Comparison of ENCODE assay signal across 1 cellular context in the genomic region with DNA sequence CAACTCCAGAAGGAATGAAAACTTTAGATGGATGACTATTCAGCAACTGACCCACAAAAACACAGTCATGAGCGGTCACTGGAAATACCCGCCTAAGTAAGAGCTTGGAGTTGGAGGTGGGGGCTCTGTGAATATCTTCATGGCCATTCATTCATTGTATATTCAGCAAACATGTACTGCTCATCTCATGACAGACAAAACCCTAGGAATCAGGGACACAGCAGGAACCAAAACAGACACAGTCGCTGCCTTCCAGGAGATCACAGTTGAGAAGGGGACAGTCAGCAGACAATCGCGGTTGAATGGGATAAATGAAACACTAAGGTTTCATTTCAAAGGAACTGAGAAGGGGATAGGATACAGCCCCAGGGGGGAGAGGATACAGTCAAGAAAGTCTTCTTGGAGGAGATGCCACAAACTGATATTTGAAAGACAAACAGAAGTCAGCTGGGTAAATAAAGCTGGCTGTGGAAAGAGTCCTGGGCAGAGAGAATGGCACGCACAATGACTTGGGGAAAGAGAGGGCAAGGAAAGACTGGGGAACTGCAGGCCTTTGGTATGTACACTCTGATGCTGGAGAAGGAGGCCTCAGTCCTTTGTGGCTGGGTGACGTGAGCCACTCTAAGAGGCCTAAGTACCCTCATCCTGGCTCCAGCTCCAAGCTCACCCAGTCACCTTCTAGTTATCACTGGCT.
TF ChIP-seq lines count a peak whose summit lies in the region.

No MANE protein-coding gene starts in this region.

TF ChIP-seq in HepG2, 621 proteins besides CTCF, POLR2A, EP300 and RAD21:
- no peak for TF ChIP-seq XRCC5 (optimal IDR thresholded peaks at IDR 0.05; ENCODE audit: low read length)
- TF ChIP-seq TFAP4 (IDR thresholded peaks at IDR 0.05; ENCODE audit: borderline replicate concordance, low read depth) = peak; percentile 24; the same call in 1 of the 2 replicates
- TF ChIP-seq ZKSCAN8 (CRISPR knock-in tag; IDR thresholded peaks at IDR 0.05; ENCODE audit: borderline replicate concordance) = no peak
- TF ChIP-seq CEBPB (IDR thresholded peaks at IDR 0.05; ENCODE audit: borderline replicate concordance, low read depth, low read length) = no peak
- TF ChIP-seq SYNCRIP (IDR thresholded peaks at IDR 0.05; ENCODE audit: insufficient read depth, low read depth, low read length) = no peak
- TF ChIP-seq SSRP1 (CRISPR knock-in tag; IDR thresholded peaks at IDR 0.05) = no peak
- TF ChIP-seq SRF (IDR thresholded peaks at IDR 0.05; ENCODE audit: low read depth, low read length) = no peak
